ENCODE assay signal across 24 cellular contexts in genomic region chr1:230679854-230680253, GRCh38. TPM values are rescaled to one million over a fixed set of nuclear protein-coding genes. Genes with fewer than 3 reads are reported as not detected.
"Had no signal": no experiment of that assay in that cellular context is flagged by ENCODE, and none has a peak within 500 bp of the region (broad histone marks: within the 10 kb centered on the region; RNA-seq: fewer than 3 reads in every experiment).

No MANE protein-coding gene starts in this region.

- H3K4me3 Mint-ChIP-seq: activated naive CD8-positive, alpha-beta T cell; activated T-cell treated with anti-CD3 and anti-CD28 coated beads, Interleukin-2, amount 50 U/mL, for 4 hours; naive thymus-derived CD4-positive, alpha-beta T cell; neural progenitor cell; stimulated activated naive B cell treated with anti-CD40 and anti-IgM and Interleukin-4, amounts not matched to agents 10 μg/mL and 1 μg/mL and 100 μg/mL, for 72 hours; T-helper 17 cell had no signal

- H3K4me3 ChIP-seq: left ventricle myocardium inferior, neural progenitor cell, sigmoid colon, smooth muscle cell, upper lobe of right lung had no signal

- H3K27me3 Mint-ChIP-seq: activated naive CD8-positive, alpha-beta T cell; naive thymus-derived CD4-positive, alpha-beta T cell; stimulated activated naive B cell treated with anti-CD40 and anti-IgM and Interleukin-4, amounts not matched to agents 10 μg/mL and 1 μg/mL and 100 μg/mL, for 72 hours; T-helper 17 cell had no signal

- H3K27ac ChIP-seq: left ventricle myocardium inferior, neural progenitor cell, sigmoid colon, upper lobe of right lung had no signal

- H3K9me3 Mint-ChIP-seq: activated T-cell treated with anti-CD3 and anti-CD28 coated beads, Interleukin-2, amount 50 U/mL, for 4 hours; naive thymus-derived CD4-positive, alpha-beta T cell; neural progenitor cell; stimulated activated naive B cell treated with anti-CD40 and anti-IgM and Interleukin-4, amounts not matched to agents 10 μg/mL and 1 μg/mL and 100 μg/mL, for 72 hours had no signal

- H3K27ac Mint-ChIP-seq: neural progenitor cell; stimulated activated naive B cell treated with anti-CD40 and anti-IgM and Interleukin-4, amounts not matched to agents 10 μg/mL and 1 μg/mL and 100 μg/mL, for 72 hours; T-helper 17 cell had no signal

- H3K9me3 ChIP-seq: left ventricle myocardium inferior, sigmoid colon, upper lobe of right lung had no signal

- H3K4me2 ChIP-seq: neural progenitor cell, smooth muscle cell had no signal

- ATAC-seq: activated T-cell treated with anti-CD3 and anti-CD28 coated beads, Interleukin-2, amount 50 U/mL, for 4 hours; naive thymus-derived CD4-positive, alpha-beta T cell; stimulated activated naive B cell treated with anti-CD40 and anti-IgM and Interleukin-4, amounts not matched to agents 10 μg/mL and 1 μg/mL and 100 μg/mL, for 72 hours; T-helper 17 cell; upper lobe of right lung had no signal

- DNase-seq: activated CD4-positive, alpha-beta T cell treated with anti-CD3 and anti-CD28 coated beads for 4 hours; activated CD4-positive, alpha-beta T cell treated with anti-CD3 and anti-CD28 coated beads, Interleukin-2, amount 50 U/mL, for 48 hours; activated CD4-positive, CD25-positive, alpha-beta regulatory T cell; activated CD8-positive, alpha-beta memory T cell treated with anti-CD3 and anti-CD28 coated beads, Interleukin-2, amount 50 U/mL, for 48 hours; activated effector memory CD4-positive, alpha-beta T cell treated with anti-CD3 and anti-CD28 coated beads, Interleukin-2, amount 50 U/mL, for 16 hours; activated T-cell treated with anti-CD3 and anti-CD28 coated beads, Interleukin-2, amount 50 U/mL, for 4 hours; amygdala; dermis blood vessel endothelial cell; effector memory CD4-positive, alpha-beta T cell; foreskin melanocyte; hippocampal formation; left ventricle myocardium inferior; naive thymus-derived CD4-positive, alpha-beta T cell; sigmoid colon; stimulated activated CD4-positive, alpha-beta T cell treated with anti-CD3 and anti-CD28 coated beads, Interleukin-15, amount 100 ng/mL, for 24 hours; stimulated activated naive B cell treated with anti-CD40 and anti-IgM and Interleukin-4, amounts not matched to agents 10 μg/mL and 1 μg/mL and 100 μg/mL, for 72 hours; SW 1271; T-helper 17 cell; upper lobe of right lung had no signal

- H3K4me1 ChIP-seq: neural progenitor cell had no signal

- H3K4me1 Mint-ChIP-seq: neural progenitor cell; stimulated activated naive B cell treated with anti-CD40 and anti-IgM and Interleukin-4, amounts not matched to agents 10 μg/mL and 1 μg/mL and 100 μg/mL, for 72 hours had no signal

RNA-seq across cellular contexts. Expression of gene AGT, which starts 34.1 kb away (rescaled TPM):
- total RNA-seq: activated CD8-positive, alpha-beta memory T cell treated with anti-CD3 and anti-CD28 coated beads for 36 hours; lung microvascular endothelial cell; naive thymus-derived CD4-positive, alpha-beta T cell; T-helper 17 cell had no signal
- polyA plus RNA-seq: naive thymus-derived CD4-positive, alpha-beta T cell had no signal
